21 cellular contexts compared by ENCODE assay signal in genomic region chr5:74310386-74310785, GRCh38.
DNase-seq lines count a peak whose midpoint lies in the region; ATAC-seq and TF ChIP-seq lines count a peak whose summit lies in the region.
"Had no signal": no experiment of that assay in that cellular context is flagged by ENCODE, and none has a peak within 500 bp of the region (broad histone marks: within the 10 kb centered on the region; RNA-seq: fewer than 3 reads in every experiment).

No MANE protein-coding gene starts in this region.

- TF ChIP-seq CTCF in choroid plexus epithelial cell (conservative IDR thresholded peaks at IDR 0.05; ENCODE audit: low read depth, low read length) (no peak), left lung (IDR thresholded peaks at IDR 0.05) (no peak)

- H3K4me1 ChIP-seq in left lung: no peaks in the 10 kb centered on the region
- H3K4me1 ChIP-seq: prostate gland, spleen had no signal

- DNase-seq in Daoy (ENCODE audit: low read depth) (peak; percentile 77), NCI-H226 (peak; percentile 69), choroid plexus epithelial cell (ENCODE audit: low read depth) (peak; percentile 10), left lung (peak in 1 of 2 donors; percentile 44), NCI-H345 (lab: John Stamatoyannopoulos, UW) (no peak), pons (ENCODE audit: low spot score) (no peak), NCI-H748 treated with DMSO at 0.1 percent for 48 hours (lab: John Stamatoyannopoulos, UW) (no peak), ACHN (no peak)
- DNase-seq: activated B cell treated with CpG ODN at 0.5 μM for 24 hours; activated CD4-positive, alpha-beta memory T cell treated with anti-CD3 and anti-CD28 coated beads, Interleukin-2, amount 10 ng/mL, durations not matched to agents 7 days and 5 days; activated naive CD4-positive, alpha-beta T cell treated with Interleukin-2 at 50 U/mL for 16 hours; activated T-cell treated with anti-CD3 and anti-CD28 coated beads, Interleukin-2, amount 50 U/mL, for 24 hours; amygdala; MV-4-11; NCI-H1930; SHP77 treated with DMSO at 0.1 percent for 48 hours; spleen; T-helper 17 cell had no signal

- H3K4me3 ChIP-seq in choroid plexus epithelial cell (ENCODE audit: low read depth, low read length) (no peak overlapping the region), left lung (no peak overlapping the region)
- H3K4me3 ChIP-seq: K562, prostate gland, spleen had no signal

- in situ Hi-C loops in ACHN (cut with HindIII; ENCODE audit: low pct_ligation_motif_present, low pct_unique_long_range_greater_than_20kb, low sequenced_read_pairs): no loop called here

- no peak overlapping the region for H3K27ac ChIP-seq in left lung
- H3K27ac ChIP-seq: prostate gland, spleen had no signal

- H3K36me3 ChIP-seq in left lung: no peaks in the 10 kb centered on the region
- H3K36me3 ChIP-seq: prostate gland, spleen had no signal

- peak; percentile 95 for ATAC-seq in left lung
- ATAC-seq: K562; natural killer cell treated with Interleukin-12 subunit alpha and Interleukin-12 subunit beta and Interleukin-15 and Interleukin-18, amount 100 ng/mL, for 72 hours; T-helper 17 cell had no signal

- no peaks in the 10 kb centered on the region for H3K9me3 ChIP-seq in left lung
- H3K9me3 ChIP-seq: prostate gland, spleen had no signal

- H3K27me3 ChIP-seq in left lung: no peaks in the 10 kb centered on the region
- H3K27me3 ChIP-seq: spleen had no signal

- intact Hi-C loops in left lung (cut with DNase I): no loop called here

Comparison
In these comparisons a context has a peak if more than half of its experiments do, and no peak if none do; other contexts are left out.
1. DNase-seq: peak in Daoy (single experiment), NCI-H226 (single experiment) and choroid plexus epithelial cell (single experiment); none in NCI-H345 (single experiment), pons (single experiment), NCI-H748 treated with DMSO at 0.1 percent for 48 hours (single experiment) and ACHN (single experiment).